1 cellular context compared by ENCODE assay signal in genomic region chr15:50485389-50485788, GRCh38.
TF ChIP-seq lines count a peak whose summit lies in the region.

No MANE protein-coding gene starts in this region.

TF ChIP-seq in GM12878, 131 proteins besides CTCF, POLR2A, EP300 and RAD21 (continued from another document):
- TF ChIP-seq IRF5 (IDR thresholded peaks at IDR 0.05; ENCODE audit: borderline replicate concordance): no peak
TF ChIP-seq in GM12878: peak in this region for 4.
